ENCODE assay signal across 21 cellular contexts in the genomic region with DNA sequence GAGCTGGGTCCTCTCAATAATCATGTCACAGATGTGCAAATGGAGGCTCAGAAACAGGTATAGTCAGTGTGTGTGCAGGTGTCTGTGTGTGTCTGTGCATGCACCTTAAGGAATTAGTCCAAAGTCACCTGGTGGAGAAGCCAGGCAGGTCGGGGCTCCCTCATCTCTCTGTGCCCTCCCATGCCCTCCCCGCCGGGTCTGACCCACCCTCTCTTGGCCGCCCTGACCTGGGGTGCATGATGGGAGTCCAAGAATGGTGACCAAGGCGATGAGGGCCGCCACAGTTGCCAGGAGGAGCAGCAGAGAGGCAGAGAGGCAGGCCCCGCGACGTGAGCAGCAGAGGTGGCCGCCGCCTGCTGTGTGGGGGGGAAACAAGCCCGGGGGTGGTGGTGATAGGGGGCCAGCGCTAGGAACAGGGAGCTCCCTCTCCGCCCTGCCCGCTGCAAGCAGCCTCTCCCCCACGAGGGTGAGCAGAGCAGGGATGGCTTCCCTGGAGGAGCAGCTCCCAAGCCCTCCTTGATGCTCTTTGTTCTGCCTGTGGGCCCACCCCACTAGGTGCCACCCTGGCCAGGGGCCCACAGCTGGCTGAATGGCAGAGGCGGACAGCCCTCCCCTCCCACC. TPM values are rescaled to one million over a fixed set of nuclear protein-coding genes. Genes with fewer than 3 reads are reported as not detected.
"Had no signal": no experiment of that assay in that cellular context is flagged by ENCODE, and none has a peak within 500 bp of the region (broad histone marks: within the 10 kb centered on the region; RNA-seq: fewer than 3 reads in every experiment).

No MANE protein-coding gene starts in this region.

- H2AFZ ChIP-seq: hepatocyte had no signal

- H3K4me1 ChIP-seq: left ventricle myocardium inferior, psoas muscle had no signal

- H3K36me3 Mint-ChIP-seq: activated naive CD8-positive, alpha-beta T cell; T-cell had no signal

- H3K4me3 Mint-ChIP-seq: activated CD4-positive, alpha-beta T cell treated with anti-CD3 and anti-CD28 coated beads, Interleukin-2, amount 10 ng/mL, durations not matched to agents 24 days and 14 days; activated naive CD8-positive, alpha-beta T cell; effector memory CD8-positive, alpha-beta T cell; nephron progenitor cell; stimulated activated naive CD8-positive, alpha-beta T cell treated with anti-CD3 and anti-CD28 coated beads, Interleukin-15, amount 100 ng/mL, for 72 hours; T-cell had no signal

- H3K36me3 ChIP-seq: left ventricle myocardium inferior, right lobe of liver had no signal

- H3K79me2 ChIP-seq: hepatocyte had no signal

- H3K27me3 ChIP-seq: hepatocyte, right lobe of liver had no signal

- DNase-seq: activated CD4-positive, alpha-beta T cell treated with anti-CD3 and anti-CD28 coated beads, Interleukin-2, amount 10 ng/mL, durations not matched to agents 24 days and 14 days; effector memory CD8-positive, alpha-beta T cell; foreskin fibroblast; left ventricle myocardium inferior; mammary epithelial cell; nephron progenitor cell; psoas muscle; small intestine; stimulated activated CD4-positive, alpha-beta T cell treated with anti-CD3 and anti-CD28 coated beads, Interleukin-4, amount 100 ng/mL, for 1 hour; stimulated activated naive CD8-positive, alpha-beta T cell treated with anti-CD3 and anti-CD28 coated beads, Interleukin-15, amount 100 ng/mL, for 72 hours; T-cell; T-helper 9 cell; trophoblast cell had no signal

- H3K27ac Mint-ChIP-seq: activated CD4-positive, alpha-beta T cell treated with anti-CD3 and anti-CD28 coated beads, Interleukin-2, amount 10 ng/mL, durations not matched to agents 24 days and 14 days; activated naive CD8-positive, alpha-beta T cell; effector memory CD8-positive, alpha-beta T cell; nephron progenitor cell; T-cell had no signal

- H3K4me2 ChIP-seq: hepatocyte had no signal

- H3K4me3 ChIP-seq: hepatocyte, left ventricle myocardium inferior, psoas muscle, right lobe of liver had no signal

- H3K27ac ChIP-seq: hepatocyte, left ventricle myocardium inferior, psoas muscle, right lobe of liver had no signal

- H3K9me3 Mint-ChIP-seq: activated CD4-positive, alpha-beta T cell treated with anti-CD3 and anti-CD28 coated beads, Interleukin-2, amount 10 ng/mL, durations not matched to agents 24 days and 14 days; effector memory CD8-positive, alpha-beta T cell; nephron progenitor cell; stimulated activated naive CD8-positive, alpha-beta T cell treated with anti-CD3 and anti-CD28 coated beads, Interleukin-15, amount 100 ng/mL, for 72 hours; T-cell had no signal

- H3K9me3 ChIP-seq: left ventricle myocardium inferior, psoas muscle, right lobe of liver had no signal

- H3K4me1 Mint-ChIP-seq: activated CD4-positive, alpha-beta T cell treated with anti-CD3 and anti-CD28 coated beads, Interleukin-2, amount 10 ng/mL, durations not matched to agents 24 days and 14 days; stimulated activated naive CD8-positive, alpha-beta T cell treated with anti-CD3 and anti-CD28 coated beads, Interleukin-15, amount 100 ng/mL, for 72 hours; T-cell had no signal

RNA-seq across cellular contexts. Expression of gene LDLRAD1, which starts 3.9 kb away (rescaled TPM):
- total RNA-seq: activated CD4-positive, alpha-beta T cell treated with anti-CD3 and anti-CD28 coated beads, Interleukin-2, amount 10 ng/mL, durations not matched to agents 24 days and 14 days; dermis microvascular lymphatic vessel endothelial cell; left ventricle myocardium inferior; mammary epithelial cell; myocyte; omental fat pad; psoas muscle; T-cell; temporal lobe had no signal
- polyA plus RNA-seq: keratinocyte, mammary epithelial cell, psoas muscle, small intestine had no signal
